11 cellular contexts compared by ENCODE assay signal in genomic region chr1:230277201-230277771, GRCh38.
DNase-seq lines count a peak whose midpoint lies in the region; ATAC-seq and TF ChIP-seq lines count a peak whose summit lies in the region.
"Had no signal": no experiment of that assay in that cellular context is flagged by ENCODE, and none has a peak within 500 bp of the region (broad histone marks: within the 10 kb centered on the region; RNA-seq: fewer than 3 reads in every experiment).

No MANE protein-coding gene starts in this region.

- in situ Hi-C loops in HAP-1 (cut with MboI; ENCODE audit: low sequenced_read_pairs), result no loop called here

- peak overlapping the region in 2 of 7 donors; percentile 15 to 29 for H3K4me3 Mint-ChIP-seq in CD8-positive, alpha-beta memory T cell

- ATAC-seq in left colon (peak; percentile 14), heart left ventricle (no peak), GM21515 (IDR thresholded peaks at IDR 0.05; ENCODE audit: unreplicated experiment) (no peak)

- H3K27me3 ChIP-seq in CD8-positive, alpha-beta memory T cell (ENCODE audit: insufficient read depth, low read length, poor library complexity, severe bottlenecking), result no peaks in the 10 kb centered on the region
- H3K27me3 ChIP-seq in HAP-1 (ENCODE audit: low read depth) (no peaks in the 10 kb centered on the region), Peyer's patch (no peaks in the 10 kb centered on the region), heart left ventricle (no peaks in the 10 kb centered on the region), esophagus squamous epithelium (no peaks in the 10 kb centered on the region)
- H3K27me3 ChIP-seq: colonic mucosa had no signal

- TF ChIP-seq CTCF in Peyer's patch (IDR thresholded peaks at IDR 0.05) (peak in 1 of 6 experiments; percentile 8), heart left ventricle (IDR thresholded peaks at IDR 0.05) (no peak), esophagus squamous epithelium (IDR thresholded peaks at IDR 0.05) (no peak)

- POLR2A ChIA-PET in CD8-positive, alpha-beta memory T cell (lab: Charles Lee), result no interaction called here

- H3K4me1 ChIP-seq in CD8-positive, alpha-beta memory T cell (ENCODE audit: insufficient read depth, low read length), result no peaks in the 10 kb centered on the region
- H3K4me1 ChIP-seq in HAP-1, result peaks cover 10% of the 10 kb centered on the region
- peaks cover 9 to 27% (median 16%) of the 10 kb centered on the region in 4 donors for H3K4me1 ChIP-seq in Peyer's patch
- H3K4me1 ChIP-seq in heart left ventricle, result peaks cover 0 to 21% (median 3%) of the 10 kb centered on the region in 12 donors
- H3K4me1 ChIP-seq in esophagus squamous epithelium, result peaks cover 0 to 14% (median 0%) of the 10 kb centered on the region in 3 donors

- 53 to 70% (median 64%) methylated on average over 10 to 12 of the region's 12 CpGs for WGBS in heart left ventricle, 4 donors
- WGBS in esophagus squamous epithelium, 2 donors, result 69 to 75% methylated on average over 12 of the region's 12 CpGs

- TF ChIP-seq POLR2A in Peyer's patch (IDR thresholded peaks at IDR 0.05) (no peak), heart left ventricle (IDR thresholded peaks at IDR 0.05) (no peak), esophagus squamous epithelium (IDR thresholded peaks at IDR 0.05) (no peak)

- H3K9me3 ChIP-seq in CD8-positive, alpha-beta memory T cell (ENCODE audit: low read length), result no peaks in the 10 kb centered on the region
- H3K9me3 ChIP-seq in HAP-1, result no peaks in the 10 kb centered on the region
- no peaks in the 10 kb centered on the region for H3K9me3 ChIP-seq in Peyer's patch
- H3K9me3 ChIP-seq in heart left ventricle, result no peaks in the 10 kb centered on the region
- H3K9me3 ChIP-seq in esophagus squamous epithelium, result no peaks in the 10 kb centered on the region
- H3K9me3 ChIP-seq: colonic mucosa had no signal

- intact Hi-C loops in left colon (cut with DNase I, micrococcal nuclease) (no loop called here), heart left ventricle (cut with DNase I) (no loop called here), esophagus squamous epithelium (cut with DNase I) (no loop called here)

- peak in 1 of 5 donors; percentile 59 for DNase-seq in CD8-positive, alpha-beta memory T cell
- DNase-seq in HAP-1 (ENCODE audit: low spot score in 2 of 2) (peak; percentile 67 to 95), Peyer's patch (peak; percentile 48 to 76 (median 69)), left colon (no peak), heart left ventricle (no peak), HPDE6-E6E7 (ENCODE audit: extremely low spot score) (no peak), esophagus squamous epithelium (lab: John Stamatoyannopoulos, UW) (no peak)
- DNase-seq: colonic mucosa; hippocampal formation; stimulated activated naive CD4-positive, alpha-beta T cell had no signal

- H3K36me3 ChIP-seq in CD8-positive, alpha-beta memory T cell (ENCODE audit: insufficient read depth, low read length), result peaks cover 10% of the 10 kb centered on the region
- H3K36me3 ChIP-seq in HAP-1 (replicated peaks) (peaks cover 24% of the 10 kb centered on the region), Peyer's patch (peaks cover 0 to 46% (median 0%) of the 10 kb centered on the region in 3 donors), heart left ventricle (peaks cover 0 to 71% (median 60%) of the 10 kb centered on the region in 9 donors), esophagus squamous epithelium (peaks cover 6 to 85% (median 12%) of the 10 kb centered on the region in 3 donors)
- H3K36me3 ChIP-seq: colonic mucosa had no signal

- peak overlapping the region in 7 of 8 donors; percentile 37 to 75 (median 61) for H3K27ac Mint-ChIP-seq in CD8-positive, alpha-beta memory T cell

- CTCF ChIA-PET in CD8-positive, alpha-beta memory T cell (lab: Charles Lee), result interaction anchor here (1.0 to 1.2 kb wide), 2 partner anchors 7 to 29 kb away, joined by 3 read pairs; no protein-coding TSS in a partner anchor

- H3K36me3 Mint-ChIP-seq in CD8-positive, alpha-beta memory T cell, result peaks cover 0 to 63% (median 4%) of the 10 kb centered on the region in 3 donors

- H3K27me3 Mint-ChIP-seq in CD8-positive, alpha-beta memory T cell, result peaks cover 0 to 2% of the 10 kb centered on the region in 2 donors

- H3K27ac ChIP-seq in CD8-positive, alpha-beta memory T cell (ENCODE audit: low read depth, low read length), result no peak overlapping the region
- peak overlapping the region in 1 of 4 donors; percentile 42 for H3K27ac ChIP-seq in Peyer's patch
- H3K27ac ChIP-seq in heart left ventricle, result no peak overlapping the region
- no peak overlapping the region for H3K27ac ChIP-seq in esophagus squamous epithelium
- H3K27ac ChIP-seq: colonic mucosa had no signal

- H3K4me3 ChIP-seq in CD8-positive, alpha-beta memory T cell (ENCODE audit: low read length), result no peak overlapping the region
- H3K4me3 ChIP-seq in HAP-1, result no peak overlapping the region
- no peak overlapping the region for H3K4me3 ChIP-seq in Peyer's patch
- no peak overlapping the region for H3K4me3 ChIP-seq in heart left ventricle
- H3K4me3 ChIP-seq in esophagus squamous epithelium, result no peak overlapping the region
- H3K4me3 ChIP-seq: colonic mucosa had no signal

- peaks cover 28 to 33% (median 32%) of the 10 kb centered on the region in 3 donors for H3K4me1 Mint-ChIP-seq in CD8-positive, alpha-beta memory T cell

- no peaks in the 10 kb centered on the region for H3K9me3 Mint-ChIP-seq in CD8-positive, alpha-beta memory T cell

Comparison
In these comparisons a context has a peak if more than half of its experiments do, and no peak if none do; other contexts are left out.
1. DNase-seq: peak in HAP-1 (2 of 2) and Peyer's patch (3 of 3); none in left colon (0 of 2), heart left ventricle (0 of 5), HPDE6-E6E7 (single experiment) and esophagus squamous epithelium (single experiment).